ENCODE assay signal across 14 cellular contexts in genomic region chr13:98307392-98307743, GRCh38.
A peak's percentile ranks its signal among the peaks of the same experiment; 100 is the strongest.
DNase-seq lines count a peak whose midpoint lies in the region; ATAC-seq and TF ChIP-seq lines count a peak whose summit lies in the region.
"Had no signal": no experiment of that assay in that cellular context is flagged by ENCODE, and none has a peak within 500 bp of the region (broad histone marks: within the 10 kb centered on the region; RNA-seq: fewer than 3 reads in every experiment).

No MANE protein-coding gene starts in this region.

- H3K27me3 Mint-ChIP-seq in nephron progenitor cell (ENCODE audit: low read depth, poor library complexity), result no peaks in the 10 kb centered on the region
- peaks cover 1% of the 10 kb centered on the region for H3K27me3 Mint-ChIP-seq in activated CD8-positive, alpha-beta T cell treated with anti-CD3 and anti-CD28 coated beads for 36 hours

- POLR2A ChIA-PET in activated CD8-positive, alpha-beta T cell treated with anti-CD3 and anti-CD28 coated beads for 36 hours (lab: Charles Lee), result no interaction called here

- no peaks in the 10 kb centered on the region for H3K36me3 ChIP-seq in heart right ventricle
- H3K36me3 ChIP-seq in right atrium auricular region, result no peaks in the 10 kb centered on the region
- no peaks in the 10 kb centered on the region for H3K36me3 ChIP-seq in vagina

- H3K4me3 ChIP-seq in heart right ventricle, result peak overlapping the region in 5 of 10 donors; percentile 18 to 35 (median 27)
- peak overlapping the region in 1 of 2 donors; percentile 9 for H3K4me3 ChIP-seq in right atrium auricular region
- no peak overlapping the region for H3K4me3 ChIP-seq in vagina
- H3K4me3 ChIP-seq: testis had no signal

- no peak for DNase-seq in heart right ventricle
- DNase-seq in right atrium auricular region (ENCODE audit: low spot score), result no peak
- DNase-seq in left ventricle myocardium superior, result no peak
- no peak for DNase-seq in nephron progenitor cell
- no peak for DNase-seq in vagina (ENCODE audit: extremely low spot score in 2 of 2)
- DNase-seq in iPS-NIHi11 (ENCODE audit: low spot score), result no peak
- DNase-seq in activated CD8-positive, alpha-beta T cell treated with anti-CD3 and anti-CD28 coated beads for 36 hours, result no peak
- no peak for DNase-seq in NCI-H1694 treated with DMSO at 0.1 percent for 48 hours (lab: John Stamatoyannopoulos, UW)
- DNase-seq: cortex of kidney, islet precursor cell, MV-4-11, NCI-H345 had no signal

- H3K27ac Mint-ChIP-seq in nephron progenitor cell, result peak overlapping the region; percentile 98
- no peak overlapping the region for H3K27ac Mint-ChIP-seq in activated CD8-positive, alpha-beta T cell treated with anti-CD3 and anti-CD28 coated beads for 36 hours
- H3K27ac Mint-ChIP-seq: activated naive CD8-positive, alpha-beta T cell had no signal

- CTCF ChIA-PET in activated CD8-positive, alpha-beta T cell treated with anti-CD3 and anti-CD28 coated beads for 36 hours (lab: Charles Lee), result no interaction called here

- H3K9me3 Mint-ChIP-seq in nephron progenitor cell, result peaks cover 11% of the 10 kb centered on the region
- H3K9me3 Mint-ChIP-seq in activated CD8-positive, alpha-beta T cell treated with anti-CD3 and anti-CD28 coated beads for 36 hours, result no peaks in the 10 kb centered on the region

- H3K27me3 ChIP-seq in heart right ventricle, result no peaks in the 10 kb centered on the region
- H3K27me3 ChIP-seq in right atrium auricular region, result no peaks in the 10 kb centered on the region
- H3K27me3 ChIP-seq in vagina, result no peaks in the 10 kb centered on the region
- H3K27me3 ChIP-seq: testis had no signal

- H3K9me3 ChIP-seq in heart right ventricle (no peaks in the 10 kb centered on the region), right atrium auricular region (no peaks in the 10 kb centered on the region), vagina (no peaks in the 10 kb centered on the region)
- H3K9me3 ChIP-seq: testis had no signal

- H3K4me1 Mint-ChIP-seq in nephron progenitor cell, result peaks cover 82% of the 10 kb centered on the region
- H3K4me1 Mint-ChIP-seq in activated CD8-positive, alpha-beta T cell treated with anti-CD3 and anti-CD28 coated beads for 36 hours (ENCODE audit: low read depth), result no peaks in the 10 kb centered on the region

- intact Hi-C loops in heart right ventricle (cut with DNase I), result no loop called here
- intact Hi-C loops in left ventricle myocardium superior (cut with micrococcal nuclease), result no loop called here
- intact Hi-C loops in vagina (cut with DNase I), result no loop called here
- intact Hi-C loops in activated CD8-positive, alpha-beta T cell treated with anti-CD3 and anti-CD28 coated beads for 36 hours (cut with micrococcal nuclease), result no loop called here

- H3K27ac ChIP-seq in heart right ventricle (peak overlapping the region in 9 of 10 donors; percentile 13 to 76 (median 52)), right atrium auricular region (peak overlapping the region in 1 of 2 donors; percentile 40), vagina (peak overlapping the region; percentile 62)

- peaks cover 36% of the 10 kb centered on the region for H3K36me3 Mint-ChIP-seq in nephron progenitor cell (ENCODE audit: low read depth)
- no peaks in the 10 kb centered on the region for H3K36me3 Mint-ChIP-seq in activated CD8-positive, alpha-beta T cell treated with anti-CD3 and anti-CD28 coated beads for 36 hours (ENCODE audit: low read depth)
- H3K36me3 Mint-ChIP-seq: activated naive CD8-positive, alpha-beta T cell had no signal

- H3K4me3 Mint-ChIP-seq in nephron progenitor cell, result peak overlapping the region; percentile 39
- no peak overlapping the region for H3K4me3 Mint-ChIP-seq in activated CD8-positive, alpha-beta T cell treated with anti-CD3 and anti-CD28 coated beads for 36 hours
- H3K4me3 Mint-ChIP-seq: activated naive CD8-positive, alpha-beta T cell had no signal

- TF ChIP-seq POLR2A in vagina (IDR thresholded peaks at IDR 0.05), result no peak

- TF ChIP-seq CTCF in heart right ventricle (IDR thresholded peaks at IDR 0.05), result no peak
- no peak for TF ChIP-seq CTCF in right atrium auricular region (IDR thresholded peaks at IDR 0.05)
- TF ChIP-seq CTCF in nephron progenitor cell (IDR thresholded peaks at IDR 0.05), result no peak
- TF ChIP-seq CTCF in vagina (IDR thresholded peaks at IDR 0.05), result no peak
- no peak for TF ChIP-seq CTCF in activated CD8-positive, alpha-beta T cell treated with anti-CD3 and anti-CD28 coated beads for 36 hours (IDR thresholded peaks at IDR 0.05)

- H3K4me1 ChIP-seq in heart right ventricle (peaks cover 0 to 49% (median 8%) of the 10 kb centered on the region in 9 donors), right atrium auricular region (peaks cover 0 to 5% of the 10 kb centered on the region in 2 donors), vagina (peaks cover 15% of the 10 kb centered on the region)

- WGBS in heart right ventricle, 2 donors, result 50 to 57% methylated on average over 12 of the region's 12 CpGs

- ATAC-seq in heart right ventricle (peak in 7 of 8 donors; percentile 47 to 77 (median 69)), left ventricle myocardium superior (peak; percentile 39)
- ATAC-seq in activated CD8-positive, alpha-beta T cell treated with anti-CD3 and anti-CD28 coated beads for 36 hours, result no peak
